9 cellular contexts compared by ENCODE assay signal in the genomic region with DNA sequence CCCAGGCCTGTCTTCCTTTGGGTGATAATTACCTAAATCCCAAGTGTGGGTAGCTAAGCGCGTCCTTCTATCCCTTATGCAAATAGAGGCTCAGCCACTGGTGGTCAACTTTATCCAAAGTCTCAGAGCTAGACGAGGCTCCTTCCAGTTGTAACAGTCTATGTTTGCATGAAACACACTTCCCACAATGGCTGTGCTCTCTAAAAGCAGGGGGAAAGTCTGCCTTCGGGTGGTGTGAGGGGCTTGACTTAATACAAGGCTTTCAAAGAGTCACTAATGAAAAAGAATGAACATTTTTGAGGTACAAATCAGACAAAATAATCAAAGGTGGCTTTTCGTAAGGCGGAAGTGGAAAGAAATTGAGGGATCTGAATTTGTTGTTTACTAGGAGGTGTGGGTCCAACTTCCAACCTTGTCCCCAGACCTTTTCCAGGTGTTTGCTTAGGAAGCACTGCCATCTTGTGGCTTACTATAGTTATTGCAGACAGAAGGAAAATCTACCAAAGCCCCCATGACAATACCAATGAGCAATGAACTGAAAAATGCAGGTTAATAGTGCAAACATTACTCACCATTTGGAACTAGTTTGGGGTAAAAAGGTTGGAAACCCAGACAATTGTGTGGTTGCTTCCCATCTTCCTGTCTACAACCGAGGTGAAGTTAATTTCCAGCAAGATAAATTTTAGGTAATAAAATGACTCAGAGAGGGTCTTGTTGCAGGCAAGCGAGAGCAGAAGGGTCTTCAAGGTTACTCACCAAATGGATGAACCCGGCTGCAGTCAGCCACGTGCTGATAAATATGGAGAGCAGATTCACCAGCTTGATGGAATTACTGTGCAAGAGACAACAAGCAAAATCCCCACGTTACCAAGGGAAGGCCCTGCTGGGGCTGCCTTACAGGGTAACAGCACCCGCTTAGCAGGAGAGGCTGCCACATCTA.
DNase-seq lines count a peak whose midpoint lies in the region; ATAC-seq, FAIRE-seq and TF ChIP-seq lines count a peak whose summit lies in the region.
"Had no signal": no experiment of that assay in that cellular context is flagged by ENCODE, and none has a peak within 500 bp of the region (broad histone marks: within the 10 kb centered on the region; RNA-seq: fewer than 3 reads in every experiment).

No MANE protein-coding gene starts in this region.

- H3K79me1 ChIP-seq in H1 (ENCODE audit: low read depth, low read length): no peaks in the 10 kb centered on the region
- H3K79me1 ChIP-seq in mesenchymal stem cell (replicated peaks; ENCODE audit: low read length, poor library complexity, severe bottlenecking): peaks cover 1% of the 10 kb centered on the region

- H3K27me3 ChIP-seq in OCI-LY3 (ENCODE audit: low read depth, low read length) (no peaks in the 10 kb centered on the region), H1 (replicated peaks in 1 of 4; ENCODE audit: control insufficient read depth in 3 of 4, extremely low read depth in 1 of 4, insufficient read depth in 3 of 4, low read length in 3 of 4) (no peaks in the 10 kb centered on the region; a peak in 1 of 7 replicates), mesenchymal stem cell (ENCODE audit: control insufficient read depth in 1 of 2, insufficient read depth in 1 of 2, low read length in 2 of 2) (no peaks in the 10 kb centered on the region)

- POLR2A ChIA-PET in H1 (lab: Charles Lee; ENCODE audit: partially characterized antibody): no interaction called here

- no peak for TF ChIP-seq EP300 in H1 (IDR thresholded peaks at IDR 0.05; ENCODE audit: borderline replicate concordance in 1 of 2, low read depth in 2 of 2, low read length in 2 of 2)

- H3K4ac ChIP-seq in H1 (replicated peaks; ENCODE audit: insufficient read length, low read depth, low read length) (peak overlapping the region; percentile 9), mesenchymal stem cell (ENCODE audit: low read depth in 1 of 2, low read length in 2 of 2) (peak overlapping the region; percentile 5 to 27)

- DNase-seq in activated naive CD8-positive, alpha-beta T cell treated with anti-CD3 and anti-CD28 coated beads, Interleukin-2, amount 50 U/mL, for 24 hours: peak; percentile 7
- no peak for DNase-seq in activated naive CD8-positive, alpha-beta T cell treated with anti-CD3 and anti-CD28 coated beads for 36 hours
- DNase-seq in H1 (ENCODE audit: low read depth in 1 of 2, low spot score in 2 of 2): peak; percentile 19 to 56
- peak; percentile 69 for DNase-seq in mesenchymal stem cell
- no peak for DNase-seq in activated T-cell treated with anti-CD3 and anti-CD28 coated beads for 4 hours

- 0 out of 2 replicates have a peak, but pooled peaks cover 1% of the 10 kb centered on the region for H3K23me2 ChIP-seq in H1 (ENCODE audit: low read depth, low read length)

- H2BK12ac ChIP-seq in H1 (ENCODE audit: low read depth, low read length) (peak overlapping the region; percentile 75; the same call in 1 of the 2 replicates), mesenchymal stem cell (ENCODE audit: low read length in 2 of 2) (peak overlapping the region in 1 of 2 experiments; percentile 76)

- no peak for TF ChIP-seq POLR2A in H1 (IDR thresholded peaks at IDR 0.05; ENCODE audit: control extremely low read depth in 1 of 2, low read depth in 2 of 2, low read length in 2 of 2)

- peaks cover 4% of the 10 kb centered on the region for H3K27me3 Mint-ChIP-seq in activated naive CD8-positive, alpha-beta T cell treated with anti-CD3 and anti-CD28 coated beads, Interleukin-2, amount 50 U/mL, for 24 hours
- H3K27me3 Mint-ChIP-seq in activated naive CD8-positive, alpha-beta T cell treated with anti-CD3 and anti-CD28 coated beads for 36 hours: peaks cover 5% of the 10 kb centered on the region

- no peak overlapping the region for H3K27ac ChIP-seq in OCI-LY3 (ENCODE audit: low read length)
- no peak overlapping the region for H3K27ac ChIP-seq in H1 (ENCODE audit: low read depth, low read length)
- peak overlapping the region; percentile 76 for H3K27ac ChIP-seq in mesenchymal stem cell (ENCODE audit: low read length, poor library complexity, severe bottlenecking)

- H4K20me1 ChIP-seq in OCI-LY3 (ENCODE audit: insufficient read depth, low read length) (peaks cover 10% of the 10 kb centered on the region; the same call in 1 of the 2 replicates), H1 (replicated peaks in 1 of 2; ENCODE audit: control insufficient read depth in 1 of 2, insufficient read depth in 2 of 2, low read length in 2 of 2) (no peaks in the 10 kb centered on the region)

- H3K56ac ChIP-seq in H1 (replicated peaks; ENCODE audit: insufficient read length, low read depth, low read length): no peak overlapping the region

- CTCF ChIA-PET in H1 (lab: Charles Lee; ENCODE audit: partially characterized antibody): interaction anchor here (0.7 to 3.8 kb wide), 18 partner anchors 11 to 1204 kb away, joined by 3 to 20 read pairs (median 4); no protein-coding TSS in a partner anchor

- no peaks in the 10 kb centered on the region for H3K36me3 Mint-ChIP-seq in activated naive CD8-positive, alpha-beta T cell treated with anti-CD3 and anti-CD28 coated beads, Interleukin-2, amount 50 U/mL, for 24 hours (ENCODE audit: low read depth)
- no peaks in the 10 kb centered on the region for H3K36me3 Mint-ChIP-seq in activated naive CD8-positive, alpha-beta T cell treated with anti-CD3 and anti-CD28 coated beads for 36 hours

- H3K4me1 Mint-ChIP-seq in activated naive CD8-positive, alpha-beta T cell treated with anti-CD3 and anti-CD28 coated beads, Interleukin-2, amount 50 U/mL, for 24 hours: no peaks in the 10 kb centered on the region
- H3K4me1 Mint-ChIP-seq in activated naive CD8-positive, alpha-beta T cell treated with anti-CD3 and anti-CD28 coated beads for 36 hours: peaks cover 5% of the 10 kb centered on the region

- peak overlapping the region; percentile 41 for H2BK120ac ChIP-seq in H1 (replicated peaks; ENCODE audit: low read depth, low read length)
- no peak overlapping the region for H2BK120ac ChIP-seq in mesenchymal stem cell (ENCODE audit: low read depth, low read length)

- H2BK20ac ChIP-seq in H1 (ENCODE audit: low read length): peak overlapping the region; percentile 73

- H2BK15ac ChIP-seq in H1 (ENCODE audit: low read length) (0 out of 2 replicates have a peak overlapping the region, but pooled peaks have one; percentile 20), mesenchymal stem cell (ENCODE audit: low read depth, poor library complexity, severe bottlenecking) (peak overlapping the region; percentile 57)

- ATAC-seq in activated naive CD8-positive, alpha-beta T cell treated with anti-CD3 and anti-CD28 coated beads, Interleukin-2, amount 50 U/mL, for 24 hours: peak; percentile 54
- peak; percentile 72 for ATAC-seq in HG03103 (IDR thresholded peaks at IDR 0.05; ENCODE audit: low read depth, unreplicated experiment)
- no peak for ATAC-seq in HG03439 (IDR thresholded peaks at IDR 0.05; ENCODE audit: unreplicated experiment)

- no peaks in the 10 kb centered on the region for H3K9me3 Mint-ChIP-seq in activated naive CD8-positive, alpha-beta T cell treated with anti-CD3 and anti-CD28 coated beads, Interleukin-2, amount 50 U/mL, for 24 hours
- H3K9me3 Mint-ChIP-seq in activated naive CD8-positive, alpha-beta T cell treated with anti-CD3 and anti-CD28 coated beads for 36 hours: no peaks in the 10 kb centered on the region
- H3K9me3 Mint-ChIP-seq: dendritic cell treated with granulocyte-macrophage colony-stimulating factor and Interleukin-4, amounts not matched to agents 40 ng/mL and 50 ng/mL, for 4 days had no signal

- FAIRE-seq in H1 (lab: Jason Lieb, UNC): peak; percentile 92

- H3K4me3 ChIP-seq in OCI-LY3 (ENCODE audit: low read length) (no peak overlapping the region), H1 (ENCODE audit: extremely low read depth in 1 of 4, insufficient read depth in 2 of 4, low read depth in 3 of 4, low read length in 4 of 4) (no peak overlapping the region), mesenchymal stem cell (ENCODE audit: insufficient read depth in 1 of 2, low read depth in 1 of 2, low read length in 2 of 2) (no peak overlapping the region)

- H3K4me1 ChIP-seq in OCI-LY3 (ENCODE audit: low read length): peaks cover 43% of the 10 kb centered on the region
- H3K4me1 ChIP-seq in H1 (replicated peaks in 1 of 4; ENCODE audit: control insufficient read depth in 3 of 4, insufficient read depth in 4 of 4, low read length in 3 of 4): peaks cover 13 to 45% (median 32%) of the 10 kb centered on the region in 4 experiments; a peak in 6 of 7 replicates
- peaks cover 6% of the 10 kb centered on the region for H3K4me1 ChIP-seq in mesenchymal stem cell (ENCODE audit: control insufficient read depth, insufficient read depth, low read depth, low read length)

- TF ChIP-seq RAD21 in H1 (IDR thresholded peaks at IDR 0.05 in 1 of 2, conservative IDR thresholded peaks at IDR 0.05 in 1 of 2; ENCODE audit: low read depth in 2 of 2, low read length in 2 of 2): peak; percentile 94 to 96

- H4K5ac ChIP-seq in H1 (ENCODE audit: insufficient read length, low read depth, low read length): no peak overlapping the region

- H4K91ac ChIP-seq in H1 (replicated peaks; ENCODE audit: insufficient read length, low read length) (peak overlapping the region; percentile 75), mesenchymal stem cell (ENCODE audit: low read length) (no peak overlapping the region)

- H2AK5ac ChIP-seq in H1 (ENCODE audit: low read depth, low read length) (no peak overlapping the region), mesenchymal stem cell (ENCODE audit: low read length, severe bottlenecking) (no peak overlapping the region)

- H3K18ac ChIP-seq in H1 (ENCODE audit: extremely low read depth, low read length) (peak overlapping the region; percentile 15), mesenchymal stem cell (ENCODE audit: low read depth in 1 of 2, low read length in 2 of 2) (no peak overlapping the region)

- 56% methylated on average over 12 of the region's 12 CpGs; no CpG with 5 or more reads in 1 of the 2 experiments for WGBS in H1 (ENCODE audit: extremely low coverage in 1 of 2, insufficient coverage in 1 of 2, insufficient read length in 1 of 2, insufficient replicate concordance in 2 of 2, low coverage in 1 of 2, low lambda C conversion rate in 2 of 2, missing lambda C conversion rate in 1 of 2), 2 experiments
- WGBS in mesenchymal stem cell: 47% methylated on average over 8 of the region's 12 CpGs

- H4K8ac ChIP-seq in H1 (ENCODE audit: extremely low read depth, insufficient read depth, low read length) (no peak overlapping the region), mesenchymal stem cell (ENCODE audit: low read length) (peak overlapping the region; percentile 36)

- TF ChIP-seq CTCF in OCI-LY3 (IDR thresholded peaks at IDR 0.05; ENCODE audit: low read depth, low read length): peak; percentile 71
- TF ChIP-seq CTCF in H1 (IDR thresholded peaks at IDR 0.05; ENCODE audit: control extremely low read depth in 1 of 3, insufficient read depth in 1 of 3, low read depth in 1 of 3, low read length in 3 of 3): peak in 2 of 3 experiments; percentile 82 to 84; a peak in 3 of 4 replicates

- no peak overlapping the region for H3K4me3 Mint-ChIP-seq in activated naive CD8-positive, alpha-beta T cell treated with anti-CD3 and anti-CD28 coated beads, Interleukin-2, amount 50 U/mL, for 24 hours
- no peak overlapping the region for H3K4me3 Mint-ChIP-seq in activated naive CD8-positive, alpha-beta T cell treated with anti-CD3 and anti-CD28 coated beads for 36 hours
- H3K4me3 Mint-ChIP-seq: dendritic cell treated with granulocyte-macrophage colony-stimulating factor and Interleukin-4, amounts not matched to agents 40 ng/mL and 50 ng/mL, for 4 days had no signal

- H3K23ac ChIP-seq in H1 (ENCODE audit: insufficient read length) (no peak overlapping the region), mesenchymal stem cell (ENCODE audit: low read length in 2 of 2) (no peak overlapping the region)

- H2BK5ac ChIP-seq in H1 (ENCODE audit: low read depth, low read length): peak overlapping the region; percentile 36; the same call in 1 of the 2 replicates
- no peak overlapping the region for H2BK5ac ChIP-seq in mesenchymal stem cell (ENCODE audit: low read depth, low read length, poor library complexity, severe bottlenecking)

- H3K9me3 ChIP-seq in OCI-LY3 (ENCODE audit: insufficient read depth, low read length) (no peaks in the 10 kb centered on the region), H1 (ENCODE audit: insufficient read depth in 2 of 2, low read depth in 1 of 2, low read length in 1 of 2) (no peaks in the 10 kb centered on the region), mesenchymal stem cell (ENCODE audit: control insufficient read depth, low read length) (no peaks in the 10 kb centered on the region)

- no peak overlapping the region for H3K27ac Mint-ChIP-seq in activated naive CD8-positive, alpha-beta T cell treated with anti-CD3 and anti-CD28 coated beads, Interleukin-2, amount 50 U/mL, for 24 hours
- no peak overlapping the region for H3K27ac Mint-ChIP-seq in activated naive CD8-positive, alpha-beta T cell treated with anti-CD3 and anti-CD28 coated beads for 36 hours
- H3K27ac Mint-ChIP-seq: dendritic cell treated with granulocyte-macrophage colony-stimulating factor and Interleukin-4, amounts not matched to agents 40 ng/mL and 50 ng/mL, for 4 days had no signal

- H3K79me2 ChIP-seq in OCI-LY3 (ENCODE audit: low read length) (no peaks in the 10 kb centered on the region), H1 (ENCODE audit: control insufficient read depth in 1 of 2, insufficient read depth in 2 of 2, low read length in 2 of 2) (no peaks in the 10 kb centered on the region)

- H3K14ac ChIP-seq in H1 (ENCODE audit: insufficient read length): no peak overlapping the region
- H3K14ac ChIP-seq in mesenchymal stem cell (ENCODE audit: low read length in 2 of 2): no peak overlapping the region

- H2AFZ ChIP-seq in OCI-LY3 (ENCODE audit: low read depth, low read length) (no peak overlapping the region), H1 (ENCODE audit: low read length) (no peak overlapping the region), mesenchymal stem cell (ENCODE audit: low read depth, low read length) (no peak overlapping the region)

- H3K36me3 ChIP-seq in OCI-LY3 (replicated peaks; ENCODE audit: low read depth, low read length): peaks cover 12% of the 10 kb centered on the region
- no peaks in the 10 kb centered on the region for H3K36me3 ChIP-seq in H1 (ENCODE audit: control insufficient read depth in 2 of 4, insufficient read depth in 4 of 4, low read length in 3 of 4)
- peaks cover 0 to 2% of the 10 kb centered on the region in 2 experiments for H3K36me3 ChIP-seq in mesenchymal stem cell (ENCODE audit: control insufficient read depth in 1 of 2, insufficient read depth in 2 of 2, low read depth in 1 of 2, low read length in 2 of 2)

- H3K9ac ChIP-seq in OCI-LY3 (ENCODE audit: low read length): no peak overlapping the region
- H3K9ac ChIP-seq in H1 (replicated peaks in 1 of 4; ENCODE audit: extremely low read depth in 1 of 4, low read depth in 3 of 4, low read length in 3 of 4): no peak overlapping the region
- H3K9ac ChIP-seq in mesenchymal stem cell (ENCODE audit: low read length): peak overlapping the region; percentile 30

- no peak overlapping the region for H3K4me2 ChIP-seq in OCI-LY3 (ENCODE audit: low read length)
- no peak overlapping the region for H3K4me2 ChIP-seq in H1 (ENCODE audit: insufficient read depth in 1 of 2, low read depth in 2 of 2, low read length in 2 of 2)
- peak overlapping the region; percentile 14 for H3K4me2 ChIP-seq in mesenchymal stem cell (ENCODE audit: low read length, poor library complexity, severe bottlenecking)

Comparison
In these comparisons a context has a peak if more than half of its experiments do, and no peak if none do; other contexts are left out.
1. DNase-seq: peak in activated naive CD8-positive, alpha-beta T cell treated with anti-CD3 and anti-CD28 coated beads, Interleukin-2, amount 50 U/mL, for 24 hours (single experiment), H1 (2 of 2) and mesenchymal stem cell (single experiment); none in activated naive CD8-positive, alpha-beta T cell treated with anti-CD3 and anti-CD28 coated beads for 36 hours (single experiment) and activated T-cell treated with anti-CD3 and anti-CD28 coated beads for 4 hours (single experiment).